ENCODE assay signal across 1 cellular context in the genomic region with DNA sequence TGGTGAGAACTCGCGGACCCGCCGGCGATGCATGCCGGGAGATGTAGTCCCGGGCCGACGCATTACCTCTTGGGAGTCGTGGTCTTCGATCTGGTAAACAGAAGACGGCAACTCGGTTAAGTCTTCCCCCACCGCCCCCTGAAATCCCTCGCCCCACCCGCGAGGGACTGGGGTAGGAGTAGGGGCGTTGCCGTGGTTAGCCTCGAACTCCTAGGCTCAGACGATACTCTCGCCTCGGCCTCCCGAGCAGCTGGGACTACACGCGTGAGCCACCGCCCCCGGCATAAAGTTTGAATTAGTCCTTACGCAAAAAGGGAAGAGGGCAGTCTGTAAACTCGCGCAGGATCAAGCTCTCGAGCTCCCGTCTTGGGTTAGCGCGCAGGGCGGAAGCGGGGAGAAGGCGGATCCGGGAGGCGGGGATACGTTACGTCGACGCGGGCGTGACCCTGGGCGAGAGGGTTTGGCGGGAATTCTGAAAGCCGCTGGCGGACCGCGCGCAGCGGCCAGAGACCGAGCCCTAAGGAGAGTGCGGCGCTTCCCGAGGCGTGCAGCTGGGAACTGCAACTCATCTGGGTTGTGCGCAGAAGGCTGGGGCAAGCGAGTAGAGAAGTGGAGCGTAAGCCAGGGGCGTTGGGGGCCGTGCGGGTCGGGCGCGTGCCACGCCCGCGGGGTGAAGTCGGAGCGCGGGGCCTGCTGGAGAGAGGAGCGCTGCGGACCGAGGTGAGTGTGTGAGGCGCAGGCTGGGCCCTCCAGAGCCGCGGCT.
TF ChIP-seq lines count a peak whose summit lies in the region.

TSS of gene RAD51 (plus strand) at position 469 of the 763 bp plus-strand sequence. CDS start 3,585 bp downstream, outside the sequence.

TF ChIP-seq in K562, 482 proteins besides CTCF, POLR2A, EP300 and RAD21 (continued from another document):
- no peak for TF ChIP-seq ZMIZ1 (IDR thresholded peaks at IDR 0.05; ENCODE audit: low read depth in 2 of 2, low read length in 2 of 2)
- TF ChIP-seq ILK (tag; IDR thresholded peaks at IDR 0.05; ENCODE audit: borderline replicate concordance, low read depth) = no peak
- peak; percentile 71; the same call in 1 of the 2 replicates for TF ChIP-seq MBD2 (IDR thresholded peaks at IDR 0.05; ENCODE audit: borderline replicate concordance, low read depth)
- TF ChIP-seq RBM17 (IDR thresholded peaks at IDR 0.05; ENCODE audit: borderline replicate concordance, low read depth, low read length) = no peak
- TF ChIP-seq NR0B1 (IDR thresholded peaks at IDR 0.05; ENCODE audit: partially characterized antibody) = no peak
- no peak; the same call in 1 of the 2 replicates for TF ChIP-seq NCOR1 (IDR thresholded peaks at IDR 0.05)
- TF ChIP-seq, protein P1, sequence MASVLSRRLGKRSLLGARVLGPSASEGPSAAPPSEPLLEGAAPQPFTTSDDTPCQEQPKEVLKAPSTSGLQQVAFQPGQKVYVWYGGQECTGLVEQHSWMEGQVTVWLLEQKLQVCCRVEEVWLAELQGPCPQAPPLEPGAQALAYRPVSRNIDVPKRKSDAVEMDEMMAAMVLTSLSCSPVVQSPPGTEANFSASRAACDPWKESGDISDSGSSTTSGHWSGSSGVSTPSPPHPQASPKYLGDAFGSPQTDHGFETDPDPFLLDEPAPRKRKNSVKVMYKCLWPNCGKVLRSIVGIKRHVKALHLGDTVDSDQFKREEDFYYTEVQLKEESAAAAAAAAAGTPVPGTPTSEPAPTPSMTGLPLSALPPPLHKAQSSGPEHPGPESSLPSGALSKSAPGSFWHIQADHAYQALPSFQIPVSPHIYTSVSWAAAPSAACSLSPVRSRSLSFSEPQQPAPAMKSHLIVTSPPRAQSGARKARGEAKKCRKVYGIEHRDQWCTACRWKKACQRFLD (CRISPR knock-in tag; IDR thresholded peaks at IDR 0.05) = peak; percentile 72; the same call in 1 of the 2 replicates
- TF ChIP-seq, protein P2, sequence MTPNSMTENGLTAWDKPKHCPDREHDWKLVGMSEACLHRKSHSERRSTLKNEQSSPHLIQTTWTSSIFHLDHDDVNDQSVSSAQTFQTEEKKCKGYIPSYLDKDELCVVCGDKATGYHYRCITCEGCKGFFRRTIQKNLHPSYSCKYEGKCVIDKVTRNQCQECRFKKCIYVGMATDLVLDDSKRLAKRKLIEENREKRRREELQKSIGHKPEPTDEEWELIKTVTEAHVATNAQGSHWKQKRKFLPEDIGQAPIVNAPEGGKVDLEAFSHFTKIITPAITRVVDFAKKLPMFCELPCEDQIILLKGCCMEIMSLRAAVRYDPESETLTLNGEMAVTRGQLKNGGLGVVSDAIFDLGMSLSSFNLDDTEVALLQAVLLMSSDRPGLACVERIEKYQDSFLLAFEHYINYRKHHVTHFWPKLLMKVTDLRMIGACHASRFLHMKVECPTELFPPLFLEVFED (CRISPR knock-in tag; conservative IDR thresholded peaks at IDR 0.05) = no peak
TF ChIP-seq in K562: peak in this region for 137.
